6 cellular contexts compared by ENCODE assay signal in the genomic region with DNA sequence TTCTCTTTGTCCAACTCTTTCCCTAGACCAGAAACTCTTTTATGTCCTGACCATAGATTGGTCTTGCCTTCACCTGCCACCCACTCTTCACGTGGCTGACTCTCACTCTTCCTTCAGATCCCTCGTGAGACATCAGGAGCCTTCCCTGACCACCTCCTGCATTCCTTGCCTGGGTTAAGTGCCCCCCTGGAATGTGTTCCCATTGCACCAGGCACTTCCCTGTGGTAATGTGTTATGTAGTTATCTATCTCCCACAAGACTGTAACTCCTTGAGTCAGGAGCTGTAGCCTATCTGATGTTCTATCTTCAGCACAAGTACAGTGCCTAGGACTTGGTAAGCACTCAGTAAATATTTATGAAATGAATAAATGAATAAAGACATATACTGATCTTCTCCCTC.
"Had no signal": no experiment of that assay in that cellular context is flagged by ENCODE, and none has a peak within 500 bp of the region (broad histone marks: within the 10 kb centered on the region; RNA-seq: fewer than 3 reads in every experiment).

No MANE protein-coding gene starts in this region.

- DNase-seq: GM23248, GOT3, H7, HFFc6, IMR-90 had no signal

- ATAC-seq: HCT116 had no signal
